ENCODE assay signal across 8 cellular contexts in the genomic region with DNA sequence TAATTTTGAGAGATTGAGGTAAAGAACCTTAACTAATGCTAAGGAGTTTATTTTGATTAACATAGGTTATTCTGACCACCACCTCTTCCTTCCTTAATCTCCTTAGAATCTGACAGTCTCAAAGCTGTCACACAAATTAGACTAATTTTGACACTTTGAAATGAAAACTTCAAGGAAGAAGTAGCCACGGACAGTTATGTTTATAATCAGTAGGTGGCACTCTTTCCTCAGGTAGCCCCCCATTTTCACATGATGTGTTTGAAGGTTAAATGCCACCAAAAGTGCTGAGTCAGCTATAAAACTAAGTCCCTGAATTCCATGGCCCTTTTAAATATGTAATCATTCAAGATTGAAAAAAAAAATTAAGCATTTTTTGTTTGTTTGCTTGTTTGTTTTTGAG. TPM values are rescaled to one million over a fixed set of nuclear protein-coding genes. Genes with fewer than 3 reads are reported as not detected.
DNase-seq lines count a peak whose midpoint lies in the region; ATAC-seq and TF ChIP-seq lines count a peak whose summit lies in the region.

No MANE protein-coding gene starts in this region.

- H2AFZ ChIP-seq in Loucy (ENCODE audit: low read length), result no peak overlapping the region
- no peak overlapping the region for H2AFZ ChIP-seq in smooth muscle cell (ENCODE audit: low read depth)

- H3K4me1 ChIP-seq in heart left ventricle, result no peaks in the 10 kb centered on the region
- H3K4me1 ChIP-seq in right cardiac atrium (ENCODE audit: control insufficient read depth, insufficient read depth, low read length), result no peaks in the 10 kb centered on the region
- no peaks in the 10 kb centered on the region for H3K4me1 ChIP-seq in Loucy (ENCODE audit: insufficient read depth, low read length, poor library complexity, severe bottlenecking)
- no peaks in the 10 kb centered on the region for H3K4me1 ChIP-seq in smooth muscle cell (ENCODE audit: low read depth)

- no peak for DNase-seq in heart left ventricle
- no peak for DNase-seq in right cardiac atrium
- DNase-seq in cerebellar cortex (ENCODE audit: low spot score), result peak; percentile 14
- DNase-seq in smooth muscle cell (lab: John Stamatoyannopoulos, UW; ENCODE audit: unreplicated experiment), result no peak
- DNase-seq in NCI-H1930 (lab: John Stamatoyannopoulos, UW), result no peak
- no peak for DNase-seq in GM19240 (ENCODE audit: insufficient read length, low spot score)

- intact Hi-C loops in heart left ventricle (cut with DNase I), result loop anchor here in 3 of 10 donors (5.0 to 10.0 kb wide), 2 partner anchors 325 to 327 kb away; no protein-coding TSS in a partner anchor
- intact Hi-C loops in right cardiac atrium (cut with DNase I), result no loop called here

- H3K27ac ChIP-seq in heart left ventricle (no peak overlapping the region), right cardiac atrium (ENCODE audit: low read length) (no peak overlapping the region), smooth muscle cell (ENCODE audit: low read depth) (no peak overlapping the region)

- no peak for ATAC-seq in heart left ventricle
- ATAC-seq in right cardiac atrium, result no peak
- ATAC-seq in HG03159 (IDR thresholded peaks at IDR 0.05; ENCODE audit: unreplicated experiment), result no peak

- H4K20me1 ChIP-seq in Loucy (ENCODE audit: insufficient read depth, low read length, poor library complexity, severe bottlenecking), result no peaks in the 10 kb centered on the region
- H4K20me1 ChIP-seq in smooth muscle cell (ENCODE audit: low read depth), result peaks cover under 1% of the 10 kb centered on the region

- H3F3A ChIP-seq in Loucy (ENCODE audit: low read depth) (no peaks in the 10 kb centered on the region; the same call in 1 of the 2 replicates), smooth muscle cell (ENCODE audit: low read depth) (no peaks in the 10 kb centered on the region)

- no peak for TF ChIP-seq POLR2A in heart left ventricle (IDR thresholded peaks at IDR 0.05)

- TF ChIP-seq CTCF in heart left ventricle (IDR thresholded peaks at IDR 0.05), result peak; percentile 14 to 55 (median 34)
- peak; percentile 73 for TF ChIP-seq CTCF in Loucy (conservative IDR thresholded peaks at IDR 0.05; ENCODE audit: low read length)
- peak; percentile 17 for TF ChIP-seq CTCF in smooth muscle cell (IDR thresholded peaks at IDR 0.05; ENCODE audit: borderline replicate concordance, insufficient read depth, poor library complexity, severe bottlenecking)

- peaks cover 0 to 39% (median 31%) of the 10 kb centered on the region in 9 donors for H3K36me3 ChIP-seq in heart left ventricle
- H3K36me3 ChIP-seq in Loucy (ENCODE audit: insufficient read depth, low read length), result peaks cover 28% of the 10 kb centered on the region; the same call in 1 of the 2 replicates
- H3K36me3 ChIP-seq in smooth muscle cell (ENCODE audit: low read depth), result peaks cover 4% of the 10 kb centered on the region

- H3K27me3 ChIP-seq in heart left ventricle (no peaks in the 10 kb centered on the region), right cardiac atrium (ENCODE audit: control insufficient read depth, insufficient read depth) (no peaks in the 10 kb centered on the region), Loucy (ENCODE audit: insufficient read depth, low read length, poor library complexity, severe bottlenecking) (no peaks in the 10 kb centered on the region), smooth muscle cell (ENCODE audit: low read depth) (no peaks in the 10 kb centered on the region)

- WGBS in heart left ventricle, 4 donors, result 10 to 33% (median 27%) methylated on average over 1 of the region's 1 CpG
- 42% methylated on average over 1 of the region's 1 CpG for WGBS in right cardiac atrium
- WGBS in smooth muscle cell (ENCODE audit: low lambda C conversion rate), result 35% methylated on average over 1 of the region's 1 CpG

- H3K4me2 ChIP-seq in Loucy (ENCODE audit: low read depth, low read length, poor library complexity, severe bottlenecking) (no peak overlapping the region), smooth muscle cell (no peak overlapping the region)

- H3K79me2 ChIP-seq in Loucy (ENCODE audit: insufficient read depth, low read length), result no peaks in the 10 kb centered on the region
- no peaks in the 10 kb centered on the region for H3K79me2 ChIP-seq in smooth muscle cell (ENCODE audit: low read depth)

- H3K9ac ChIP-seq in Loucy (ENCODE audit: low read depth, low read length, poor library complexity, severe bottlenecking) (no peak overlapping the region), smooth muscle cell (ENCODE audit: low read depth) (no peak overlapping the region)

- no peaks in the 10 kb centered on the region for H3K9me3 ChIP-seq in heart left ventricle
- H3K9me3 ChIP-seq in right cardiac atrium (ENCODE audit: control insufficient read depth, low read length), result no peaks in the 10 kb centered on the region
- H3K9me3 ChIP-seq in Loucy (ENCODE audit: insufficient read depth, low read depth, low read length), result no peaks in the 10 kb centered on the region
- no peaks in the 10 kb centered on the region for H3K9me3 ChIP-seq in smooth muscle cell (replicated peaks; ENCODE audit: low read depth)

- H3K9me2 ChIP-seq in Loucy (replicated peaks; ENCODE audit: low read depth, low read length), result no peaks in the 10 kb centered on the region

- H3K4me3 ChIP-seq in heart left ventricle (no peak overlapping the region), right cardiac atrium (ENCODE audit: low read length) (no peak overlapping the region), Loucy (ENCODE audit: low read length, poor library complexity, severe bottlenecking) (no peak overlapping the region), smooth muscle cell (no peak overlapping the region)

RNA-seq across cellular contexts. Expression of gene TMEM33, which starts 22.4 kb away (rescaled TPM):
- 10 to 100 TPM; 22.6 to 41.5 (median 27.8) TPM for total RNA-seq in heart left ventricle
- polyA plus RNA-seq in heart left ventricle, result 10 to 100 TPM in 1 of 2 donors, 1 to 10 TPM in 1; 5.4 to 18.4 TPM
- 10 to 100 TPM; 22.1 to 32.1 (median 27.5) TPM for total RNA-seq in right cardiac atrium
- 8.9 TPM for polyA plus RNA-seq in right cardiac atrium
- total RNA-seq in smooth muscle cell, result 52.9 and 75.3 TPM in 2 replicates
- polyA plus RNA-seq in smooth muscle cell, result 20.8 and 25.4 TPM in 2 replicates

RNA-seq across cellular contexts. Expression of gene DCAF4L1, which starts 23.9 kb away (rescaled TPM):
- under 1 TPM; 0.05 to 0.46 (median 0.27) TPM for total RNA-seq in heart left ventricle
- under 1 TPM; 0.11 to 0.15 TPM for polyA plus RNA-seq in heart left ventricle
- total RNA-seq in right cardiac atrium, result under 1 TPM; 0.11 to 0.42 (median 0.14) TPM
- 0.07 TPM for polyA plus RNA-seq in right cardiac atrium
- total RNA-seq in smooth muscle cell, result 0.31 and 0.40 TPM in 2 replicates
- polyA plus RNA-seq in smooth muscle cell, result 0.11 and 0.13 TPM in 2 replicates

RNA-seq across cellular contexts. Expression of gene SLC30A9, which starts 32.7 kb away (rescaled TPM):
- 10 to 100 TPM; 48.9 to 99.2 (median 74.5) TPM for total RNA-seq in heart left ventricle
- 10 to 100 TPM; 10.3 to 31.7 TPM for polyA plus RNA-seq in heart left ventricle
- total RNA-seq in right cardiac atrium, result 10 to 100 TPM; 62.3 to 72.1 (median 69.7) TPM
- polyA plus RNA-seq in right cardiac atrium, result 17.8 TPM
- 72.1 and 73.1 TPM in 2 replicates for total RNA-seq in smooth muscle cell
- 37.7 and 41.3 TPM in 2 replicates for polyA plus RNA-seq in smooth muscle cell

Comparison
In these comparisons a context has a peak if more than half of its experiments do, and no peak if none do; other contexts are left out.
1. CTCF ChIP-seq: peak in every context shown above with its lines; median percentile 73 in Loucy; 34 in heart left ventricle; 17 in smooth muscle cell.